Comparison of ENCODE assay signal across 8 cellular contexts in the genomic region with DNA sequence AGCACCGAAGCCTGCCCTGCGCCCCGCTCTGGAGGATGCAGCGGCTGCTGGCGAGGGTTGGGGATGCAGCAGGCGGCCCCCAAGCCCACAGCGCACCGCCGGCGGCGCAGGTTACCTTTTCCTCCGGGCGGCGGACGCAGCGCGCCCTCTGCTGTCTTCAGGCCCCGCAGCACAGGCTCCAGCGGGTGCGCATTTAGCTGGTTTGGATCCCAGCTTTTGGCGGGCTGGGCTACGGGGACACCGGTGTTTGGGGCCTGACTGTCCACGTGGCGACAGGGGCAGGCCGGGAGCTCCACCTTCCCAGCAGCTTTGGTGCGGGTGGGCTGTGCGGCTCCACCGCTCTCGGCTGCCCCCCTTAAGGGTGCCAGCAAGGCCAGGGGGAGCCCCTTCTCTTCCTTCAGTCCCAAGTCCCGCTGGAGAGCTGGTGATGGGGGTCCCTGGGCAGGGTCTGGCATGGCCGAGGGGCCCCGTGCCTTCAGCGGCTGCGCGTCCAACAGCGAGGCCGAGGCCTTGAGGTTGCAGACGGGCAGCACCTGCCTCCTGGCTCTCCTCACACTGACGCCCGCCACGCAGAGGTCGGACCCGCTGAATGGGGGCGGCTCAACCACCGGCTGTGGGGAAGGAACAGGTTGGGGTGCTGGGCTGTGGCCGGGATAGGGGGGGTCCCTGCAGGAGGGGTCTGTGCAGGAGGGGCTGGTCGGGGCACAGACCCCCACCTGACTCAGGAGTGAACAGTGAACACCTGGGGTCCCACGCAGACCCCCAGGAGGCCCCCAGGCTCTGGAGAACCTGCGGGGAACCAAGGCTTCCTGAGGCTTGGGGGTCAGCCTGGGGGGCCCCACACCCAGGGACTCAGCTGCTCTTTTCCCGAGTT. TPM values are rescaled to one million over a fixed set of nuclear protein-coding genes. Genes with fewer than 3 reads are reported as not detected.
A peak's percentile ranks its signal among the peaks of the same experiment; 100 is the strongest.
DNase-seq lines count a peak whose midpoint lies in the region; ATAC-seq and TF ChIP-seq lines count a peak whose summit lies in the region.

No MANE protein-coding gene starts in this region.

- in situ Hi-C loops in mammary epithelial cell (cut with MboI; ENCODE audit: low sequenced_read_pairs in 2 of 2) = loop anchor here (5.0 to 25.0 kb wide), 3 partner anchors 98 to 268 kb away; no protein-coding TSS in a partner anchor

- H3K27ac ChIP-seq in mammary epithelial cell (ENCODE audit: insufficient read depth, low read depth, low read length) = no peak overlapping the region

- DNase-seq in AG10803 (ENCODE audit: low read depth) = peak; percentile 52
- peak; percentile 67 for DNase-seq in NCI-H2107 (lab: John Stamatoyannopoulos, UW)
- DNase-seq in activated CD4-positive, CD25-positive, alpha-beta regulatory T cell (lab: John Stamatoyannopoulos, UW) = peak; percentile 51 to 69 (median 63)
- DNase-seq in mammary epithelial cell = peak; percentile 60
- DNase-seq in inferior parietal cortex (ENCODE audit: extremely low spot score) = peak; percentile 67
- DNase-seq in stimulated activated CD4-positive, alpha-beta T cell treated with anti-CD3 and anti-CD28 coated beads, Interleukin-15, amount 100 ng/mL, for 48 hours (ENCODE audit: low read depth in 2 of 2) = peak; percentile 77 to 84

- no TSS peak for BruUV-seq in mammary epithelial cell (replicated peaks; lab: Mats Ljungman, UMichigan)

- H3K36me3 ChIP-seq in mammary epithelial cell (ENCODE audit: insufficient read depth, low read length) = no peaks in the 10 kb centered on the region

- no peak overlapping the region for H3K4me3 ChIP-seq in AG10803 (ENCODE audit: low read length)
- no peak overlapping the region for H3K4me3 ChIP-seq in mammary epithelial cell (replicated peaks in 1 of 3; ENCODE audit: insufficient read depth in 1 of 3, low read depth in 2 of 3, low read length in 3 of 3)

- H2AFZ ChIP-seq in mammary epithelial cell (ENCODE audit: low read depth, low read length) = no peak overlapping the region

- no peaks in the 10 kb centered on the region for H3K79me2 ChIP-seq in mammary epithelial cell (ENCODE audit: insufficient read depth, low read length)

- no peak overlapping the region for H3K4me2 ChIP-seq in mammary epithelial cell (ENCODE audit: insufficient read depth, low read depth, low read length)

- H3K9ac ChIP-seq in mammary epithelial cell (ENCODE audit: insufficient read depth, low read length) = no peak overlapping the region

- TF ChIP-seq CTCF in AG10803 (conservative IDR thresholded peaks at IDR 0.05; ENCODE audit: low read length) = peak; percentile 71
- peak; percentile 77 to 91 for TF ChIP-seq CTCF in mammary epithelial cell (conservative IDR thresholded peaks at IDR 0.05 in 1 of 2, IDR thresholded peaks at IDR 0.05 in 1 of 2; ENCODE audit: extremely low read depth in 1 of 2, insufficient read depth in 1 of 2, low read depth in 1 of 2, low read length in 2 of 2)

- dilution Hi-C loops in mammary epithelial cell (cut with HindIII; ENCODE audit: low sequenced_read_pairs) = no loop called here

- WGBS in mammary epithelial cell (ENCODE audit: low coverage, missing lambda C conversion rate) = 53% methylated on average over 23 of the region's 51 CpGs

- H3K27me3 ChIP-seq in mammary epithelial cell (ENCODE audit: insufficient read depth, low read length) = peaks cover 1% of the 10 kb centered on the region

- H3K4me1 ChIP-seq in mammary epithelial cell (ENCODE audit: insufficient read depth, low read length) = peaks cover 10% of the 10 kb centered on the region

- intact Hi-C loops in mammary epithelial cell (cut with micrococcal nuclease) = loop anchor here (1.0 to 5.0 kb wide), 4 partner anchors 37 to 263 kb away; no protein-coding TSS in a partner anchor

- no peaks in the 10 kb centered on the region for H3K9me3 ChIP-seq in mammary epithelial cell (replicated peaks; ENCODE audit: insufficient read depth, low read length)

- CTCF ChIA-PET in mammary epithelial cell (lab: Charles Lee; ENCODE audit: low non-redundant PET) = interaction anchor here (0.6 to 0.9 kb wide), 5 partner anchors 96 to 292 kb away, joined by 3 to 16 read pairs (median 9); no protein-coding TSS in a partner anchor

- H4K20me1 ChIP-seq in mammary epithelial cell (ENCODE audit: insufficient read depth, low read length) = no peaks in the 10 kb centered on the region

- peak; percentile 58 for ATAC-seq in GM21423 (IDR thresholded peaks at IDR 0.05; ENCODE audit: unreplicated experiment)
- no peak for ATAC-seq in HG03108 (IDR thresholded peaks at IDR 0.05; ENCODE audit: unreplicated experiment)

RNA-seq across cellular contexts. Expression of gene IL17REL, which starts 18.0 kb away (rescaled TPM):
- not detected for total RNA-seq in mammary epithelial cell
- polyA plus RNA-seq in mammary epithelial cell = not detected
- not detected for polyA minus RNA-seq in mammary epithelial cell

RNA-seq across cellular contexts. Expression of gene TTLL8, which starts 27.5 kb away (rescaled TPM):
- total RNA-seq in mammary epithelial cell = not detected
- not detected for polyA plus RNA-seq in mammary epithelial cell
- not detected for polyA minus RNA-seq in mammary epithelial cell

RNA-seq across cellular contexts. Expression of gene MLC1, which starts 54.7 kb away (rescaled TPM):
- total RNA-seq in mammary epithelial cell = under 1 TPM in 1 of 2 donors, not detected in 1; 0.50 TPM
- polyA plus RNA-seq in mammary epithelial cell = 0.02 TPM
- not detected for polyA minus RNA-seq in mammary epithelial cell

RNA-seq across cellular contexts. Expression of gene MOV10L1, which starts 59.3 kb away (rescaled TPM):
- total RNA-seq in mammary epithelial cell = under 1 TPM in 1 of 2 donors, not detected in 1; 0.33 TPM
- not detected for polyA plus RNA-seq in mammary epithelial cell
- not detected for polyA minus RNA-seq in mammary epithelial cell
